In genomic region chr17:14308965-14309879, GRCh38 we compare ENCODE assay signal across 8 cellular contexts. TPM values are rescaled to one million over a fixed set of nuclear protein-coding genes. Genes with fewer than 3 reads are reported as not detected.
DNase-seq lines count a peak whose midpoint lies in the region; ATAC-seq and TF ChIP-seq lines count a peak whose summit lies in the region.

No MANE protein-coding gene starts in this region.

- H3K9me3 ChIP-seq in parathyroid adenoma (ENCODE audit: control insufficient read depth, low read length) (no peaks in the 10 kb centered on the region), thoracic aorta (no peaks in the 10 kb centered on the region)

- H3K4me1 ChIP-seq in parathyroid adenoma (no peaks in the 10 kb centered on the region), thoracic aorta (ENCODE audit: control insufficient read depth in 1 of 2, low read depth in 2 of 2) (peaks cover 7 to 18% of the 10 kb centered on the region in 2 donors)

- TF ChIP-seq CTCF in parathyroid adenoma (IDR thresholded peaks at IDR 0.05) (no peak), thoracic aorta (IDR thresholded peaks at IDR 0.05) (no peak), GM10266 (IDR thresholded peaks at IDR 0.05; ENCODE audit: control insufficient read depth, insufficient read depth, low read depth, missing control alignments) (no peak)

- no peak overlapping the region for H3K9ac ChIP-seq in parathyroid adenoma

- peak overlapping the region; percentile 43 for H2AFZ ChIP-seq in parathyroid adenoma

- DNase-seq in T follicular helper cell (ENCODE audit: low read depth), result peak; percentile 89
- peak; percentile 68 for DNase-seq in amniotic stem cell (lab: John Stamatoyannopoulos, UW)
- peak; percentile 87 for DNase-seq in left cardiac atrium
- no peak for DNase-seq in thoracic aorta (ENCODE audit: low spot score)
- no peak for DNase-seq in GM10266 (ENCODE audit: extremely low spot score)

- H3K36me3 ChIP-seq in parathyroid adenoma (ENCODE audit: control insufficient read depth, insufficient read depth, low read length) (no peaks in the 10 kb centered on the region), thoracic aorta (no peaks in the 10 kb centered on the region)

- H3K4me3 ChIP-seq in parathyroid adenoma (ENCODE audit: low read depth, low read length), result peak overlapping the region; percentile 52
- H3K4me3 ChIP-seq in thoracic aorta, result peak overlapping the region; percentile 77

- intact Hi-C loops in left cardiac atrium (cut with DNase I), result no loop called here

- peak; percentile 45 for ATAC-seq in GM18498 (IDR thresholded peaks at IDR 0.05; ENCODE audit: unreplicated experiment)
- ATAC-seq in HG03575 (IDR thresholded peaks at IDR 0.05; ENCODE audit: extremely low read depth, insufficient number of reproducible peaks, low FRiP score, unreplicated experiment), result peak; percentile 54
- peak; percentile 99 to 100 for ATAC-seq in left cardiac atrium
- no peak for ATAC-seq in thoracic aorta (ENCODE audit: insufficient number of reproducible peaks, low FRiP score, low read depth)

- H3K27ac ChIP-seq in parathyroid adenoma (no peak overlapping the region), thoracic aorta (no peak overlapping the region)

- H3K79me2 ChIP-seq in parathyroid adenoma, result no peaks in the 10 kb centered on the region

- H3K27me3 ChIP-seq in parathyroid adenoma (ENCODE audit: control insufficient read depth, insufficient read depth, low read length) (peaks cover 2% of the 10 kb centered on the region), thoracic aorta (replicated peaks; ENCODE audit: insufficient read depth) (peaks cover 40% of the 10 kb centered on the region)

- H3K4me2 ChIP-seq in parathyroid adenoma (ENCODE audit: low read length), result peak overlapping the region; percentile 42

RNA-seq across cellular contexts. Expression of gene HS3ST3B1, which starts 8.3 kb away (rescaled TPM):
- total RNA-seq in left cardiac atrium, result 1 to 10 TPM in 1 of 2 donors, under 1 TPM in 1; 0.82 to 1.3 TPM
- 1 to 10 TPM; 2.7 to 4.8 TPM for total RNA-seq in thoracic aorta

Comparison
In these comparisons a context has a peak if more than half of its experiments do, and no peak if none do; other contexts are left out.
1. DNase-seq: peak in T follicular helper cell (single experiment), amniotic stem cell (single experiment) and left cardiac atrium (single experiment); none in thoracic aorta (single experiment) and GM10266 (single experiment).